Comparison of ENCODE assay signal across 1 cellular context in the genomic region with DNA sequence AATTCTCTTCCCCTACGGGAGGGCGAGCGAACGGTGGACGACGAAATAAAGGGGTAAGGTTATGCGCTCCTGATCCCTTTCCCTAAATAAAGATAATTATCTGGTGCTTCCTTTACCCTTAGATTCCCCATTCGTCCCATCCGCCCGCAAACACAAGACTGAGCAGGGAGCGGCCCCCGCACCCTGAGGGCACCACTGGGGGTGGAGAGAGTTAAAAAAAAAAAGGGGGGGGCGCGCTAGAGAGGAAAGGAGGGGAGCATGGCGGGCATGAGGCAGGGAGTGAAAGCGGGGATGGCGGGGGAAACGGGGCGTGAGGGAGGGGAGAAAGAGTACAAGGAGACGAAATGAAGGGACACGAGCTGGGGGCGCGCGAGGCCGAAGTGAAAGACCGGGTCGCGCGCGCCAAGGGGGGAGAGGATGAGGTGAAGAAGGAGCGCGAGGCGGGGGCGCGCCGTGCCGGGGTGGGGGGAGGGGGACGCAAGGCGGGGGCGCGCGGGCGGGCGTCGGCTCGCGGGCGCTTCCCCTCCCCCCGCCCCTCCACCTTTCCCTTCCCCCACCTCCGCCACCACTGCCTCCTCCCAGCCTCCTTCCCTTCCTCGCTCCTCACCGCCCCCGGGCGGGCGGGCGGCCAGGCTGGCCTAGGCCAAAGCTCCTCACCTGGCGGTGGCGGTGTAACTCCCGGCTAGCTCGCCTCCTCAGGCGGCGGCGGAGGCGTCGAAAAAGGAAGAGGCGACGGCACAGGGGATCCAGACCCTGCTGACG.
TF ChIP-seq lines count a peak whose summit lies in the region.

No MANE protein-coding gene starts in this region.

TF ChIP-seq in K562, 482 proteins besides CTCF, POLR2A, EP300 and RAD21 (continued from another document and continues in another):
- TF ChIP-seq, protein P1, sequence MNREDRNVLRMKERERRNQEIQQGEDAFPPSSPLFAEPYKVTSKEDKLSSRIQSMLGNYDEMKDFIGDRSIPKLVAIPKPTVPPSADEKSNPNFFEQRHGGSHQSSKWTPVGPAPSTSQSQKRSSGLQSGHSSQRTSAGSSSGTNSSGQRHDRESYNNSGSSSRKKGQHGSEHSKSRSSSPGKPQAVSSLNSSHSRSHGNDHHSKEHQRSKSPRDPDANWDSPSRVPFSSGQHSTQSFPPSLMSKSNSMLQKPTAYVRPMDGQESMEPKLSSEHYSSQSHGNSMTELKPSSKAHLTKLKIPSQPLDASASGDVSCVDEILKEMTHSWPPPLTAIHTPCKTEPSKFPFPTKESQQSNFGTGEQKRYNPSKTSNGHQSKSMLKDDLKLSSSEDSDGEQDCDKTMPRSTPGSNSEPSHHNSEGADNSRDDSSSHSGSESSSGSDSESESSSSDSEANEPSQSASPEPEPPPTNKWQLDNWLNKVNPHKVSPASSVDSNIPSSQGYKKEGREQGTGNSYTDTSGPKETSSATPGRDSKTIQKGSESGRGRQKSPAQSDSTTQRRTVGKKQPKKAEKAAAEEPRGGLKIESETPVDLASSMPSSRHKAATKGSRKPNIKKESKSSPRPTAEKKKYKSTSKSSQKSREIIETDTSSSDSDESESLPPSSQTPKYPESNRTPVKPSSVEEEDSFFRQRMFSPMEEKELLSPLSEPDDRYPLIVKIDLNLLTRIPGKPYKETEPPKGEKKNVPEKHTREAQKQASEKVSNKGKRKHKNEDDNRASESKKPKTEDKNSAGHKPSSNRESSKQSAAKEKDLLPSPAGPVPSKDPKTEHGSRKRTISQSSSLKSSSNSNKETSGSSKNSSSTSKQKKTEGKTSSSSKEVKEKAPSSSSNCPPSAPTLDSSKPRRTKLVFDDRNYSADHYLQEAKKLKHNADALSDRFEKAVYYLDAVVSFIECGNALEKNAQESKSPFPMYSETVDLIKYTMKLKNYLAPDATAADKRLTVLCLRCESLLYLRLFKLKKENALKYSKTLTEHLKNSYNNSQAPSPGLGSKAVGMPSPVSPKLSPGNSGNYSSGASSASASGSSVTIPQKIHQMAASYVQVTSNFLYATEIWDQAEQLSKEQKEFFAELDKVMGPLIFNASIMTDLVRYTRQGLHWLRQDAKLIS (CRISPR knock-in tag; IDR thresholded peaks at IDR 0.05), result no peak
- peak; percentile 44; the same call in 1 of the 2 replicates for TF ChIP-seq ZBTB7A (IDR thresholded peaks at IDR 0.05; ENCODE audit: borderline replicate concordance, control insufficient read depth, low read depth, low read length)
- TF ChIP-seq ZNF444 (CRISPR knock-in tag; IDR thresholded peaks at IDR 0.05), result no peak
- TF ChIP-seq, protein P2, sequence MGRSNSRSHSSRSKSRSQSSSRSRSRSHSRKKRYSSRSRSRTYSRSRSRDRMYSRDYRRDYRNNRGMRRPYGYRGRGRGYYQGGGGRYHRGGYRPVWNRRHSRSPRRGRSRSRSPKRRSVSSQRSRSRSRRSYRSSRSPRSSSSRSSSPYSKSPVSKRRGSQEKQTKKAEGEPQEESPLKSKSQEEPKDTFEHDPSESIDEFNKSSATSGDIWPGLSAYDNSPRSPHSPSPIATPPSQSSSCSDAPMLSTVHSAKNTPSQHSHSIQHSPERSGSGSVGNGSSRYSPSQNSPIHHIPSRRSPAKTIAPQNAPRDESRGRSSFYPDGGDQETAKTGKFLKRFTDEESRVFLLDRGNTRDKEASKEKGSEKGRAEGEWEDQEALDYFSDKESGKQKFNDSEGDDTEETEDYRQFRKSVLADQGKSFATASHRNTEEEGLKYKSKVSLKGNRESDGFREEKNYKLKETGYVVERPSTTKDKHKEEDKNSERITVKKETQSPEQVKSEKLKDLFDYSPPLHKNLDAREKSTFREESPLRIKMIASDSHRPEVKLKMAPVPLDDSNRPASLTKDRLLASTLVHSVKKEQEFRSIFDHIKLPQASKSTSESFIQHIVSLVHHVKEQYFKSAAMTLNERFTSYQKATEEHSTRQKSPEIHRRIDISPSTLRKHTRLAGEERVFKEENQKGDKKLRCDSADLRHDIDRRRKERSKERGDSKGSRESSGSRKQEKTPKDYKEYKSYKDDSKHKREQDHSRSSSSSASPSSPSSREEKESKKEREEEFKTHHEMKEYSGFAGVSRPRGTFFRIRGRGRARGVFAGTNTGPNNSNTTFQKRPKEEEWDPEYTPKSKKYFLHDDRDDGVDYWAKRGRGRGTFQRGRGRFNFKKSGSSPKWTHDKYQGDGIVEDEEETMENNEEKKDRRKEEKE (IDR thresholded peaks at IDR 0.05; ENCODE audit: borderline replicate concordance in 1 of 2, control insufficient read depth in 1 of 2, low read depth in 2 of 2, low read length in 1 of 2), result no peak; a peak in 1 of 4 replicates
- TF ChIP-seq ZNF175 (CRISPR knock-in tag; IDR thresholded peaks at IDR 0.05; ENCODE audit: low read depth), result no peak
- TF ChIP-seq ZNF830 (CRISPR knock-in tag; IDR thresholded peaks at IDR 0.05), result no peak
- peak in 1 of 2 experiments; percentile 64; a peak in 1 of 4 replicates for TF ChIP-seq TEAD1 (CRISPR knock-in tag; IDR thresholded peaks at IDR 0.05)
- TF ChIP-seq TAF7 (tag; IDR thresholded peaks at IDR 0.05), result no peak
- TF ChIP-seq HMG20B (CRISPR knock-in tag; IDR thresholded peaks at IDR 0.05), result no peak
- TF ChIP-seq POLR3A (IDR thresholded peaks at IDR 0.05; ENCODE audit: borderline replicate concordance, extremely low read depth, insufficient read depth, insufficient read length), result no peak
- TF ChIP-seq KLF16 (IDR thresholded peaks at IDR 0.05), result no peak
- no peak for TF ChIP-seq GATAD2B (IDR thresholded peaks at IDR 0.05; ENCODE audit: borderline replicate concordance)
- no peak for TF ChIP-seq TEAD4 (IDR thresholded peaks at IDR 0.05; ENCODE audit: low read length)
- peak; percentile 4; the same call in 1 of the 2 replicates for TF ChIP-seq TEAD4 (CRISPR knock-in tag; IDR thresholded peaks at IDR 0.05; ENCODE audit: borderline replicate concordance)
- TF ChIP-seq, protein P3, sequence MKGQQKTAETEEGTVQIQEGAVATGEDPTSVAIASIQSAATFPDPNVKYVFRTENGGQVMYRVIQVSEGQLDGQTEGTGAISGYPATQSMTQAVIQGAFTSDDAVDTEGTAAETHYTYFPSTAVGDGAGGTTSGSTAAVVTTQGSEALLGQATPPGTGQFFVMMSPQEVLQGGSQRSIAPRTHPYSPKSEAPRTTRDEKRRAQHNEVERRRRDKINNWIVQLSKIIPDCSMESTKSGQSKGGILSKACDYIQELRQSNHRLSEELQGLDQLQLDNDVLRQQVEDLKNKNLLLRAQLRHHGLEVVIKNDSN (CRISPR knock-in tag; IDR thresholded peaks at IDR 0.05), result peak; percentile 5; the same call in 1 of the 2 replicates
- TF ChIP-seq, protein P4, sequence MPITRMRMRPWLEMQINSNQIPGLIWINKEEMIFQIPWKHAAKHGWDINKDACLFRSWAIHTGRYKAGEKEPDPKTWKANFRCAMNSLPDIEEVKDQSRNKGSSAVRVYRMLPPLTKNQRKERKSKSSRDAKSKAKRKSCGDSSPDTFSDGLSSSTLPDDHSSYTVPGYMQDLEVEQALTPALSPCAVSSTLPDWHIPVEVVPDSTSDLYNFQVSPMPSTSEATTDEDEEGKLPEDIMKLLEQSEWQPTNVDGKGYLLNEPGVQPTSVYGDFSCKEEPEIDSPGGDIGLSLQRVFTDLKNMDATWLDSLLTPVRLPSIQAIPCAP (CRISPR knock-in tag; IDR thresholded peaks at IDR 0.05; ENCODE audit: borderline replicate concordance), result no peak
- TF ChIP-seq RBM17 (IDR thresholded peaks at IDR 0.05; ENCODE audit: borderline replicate concordance, low read depth, low read length), result no peak
- TF ChIP-seq, protein P5, sequence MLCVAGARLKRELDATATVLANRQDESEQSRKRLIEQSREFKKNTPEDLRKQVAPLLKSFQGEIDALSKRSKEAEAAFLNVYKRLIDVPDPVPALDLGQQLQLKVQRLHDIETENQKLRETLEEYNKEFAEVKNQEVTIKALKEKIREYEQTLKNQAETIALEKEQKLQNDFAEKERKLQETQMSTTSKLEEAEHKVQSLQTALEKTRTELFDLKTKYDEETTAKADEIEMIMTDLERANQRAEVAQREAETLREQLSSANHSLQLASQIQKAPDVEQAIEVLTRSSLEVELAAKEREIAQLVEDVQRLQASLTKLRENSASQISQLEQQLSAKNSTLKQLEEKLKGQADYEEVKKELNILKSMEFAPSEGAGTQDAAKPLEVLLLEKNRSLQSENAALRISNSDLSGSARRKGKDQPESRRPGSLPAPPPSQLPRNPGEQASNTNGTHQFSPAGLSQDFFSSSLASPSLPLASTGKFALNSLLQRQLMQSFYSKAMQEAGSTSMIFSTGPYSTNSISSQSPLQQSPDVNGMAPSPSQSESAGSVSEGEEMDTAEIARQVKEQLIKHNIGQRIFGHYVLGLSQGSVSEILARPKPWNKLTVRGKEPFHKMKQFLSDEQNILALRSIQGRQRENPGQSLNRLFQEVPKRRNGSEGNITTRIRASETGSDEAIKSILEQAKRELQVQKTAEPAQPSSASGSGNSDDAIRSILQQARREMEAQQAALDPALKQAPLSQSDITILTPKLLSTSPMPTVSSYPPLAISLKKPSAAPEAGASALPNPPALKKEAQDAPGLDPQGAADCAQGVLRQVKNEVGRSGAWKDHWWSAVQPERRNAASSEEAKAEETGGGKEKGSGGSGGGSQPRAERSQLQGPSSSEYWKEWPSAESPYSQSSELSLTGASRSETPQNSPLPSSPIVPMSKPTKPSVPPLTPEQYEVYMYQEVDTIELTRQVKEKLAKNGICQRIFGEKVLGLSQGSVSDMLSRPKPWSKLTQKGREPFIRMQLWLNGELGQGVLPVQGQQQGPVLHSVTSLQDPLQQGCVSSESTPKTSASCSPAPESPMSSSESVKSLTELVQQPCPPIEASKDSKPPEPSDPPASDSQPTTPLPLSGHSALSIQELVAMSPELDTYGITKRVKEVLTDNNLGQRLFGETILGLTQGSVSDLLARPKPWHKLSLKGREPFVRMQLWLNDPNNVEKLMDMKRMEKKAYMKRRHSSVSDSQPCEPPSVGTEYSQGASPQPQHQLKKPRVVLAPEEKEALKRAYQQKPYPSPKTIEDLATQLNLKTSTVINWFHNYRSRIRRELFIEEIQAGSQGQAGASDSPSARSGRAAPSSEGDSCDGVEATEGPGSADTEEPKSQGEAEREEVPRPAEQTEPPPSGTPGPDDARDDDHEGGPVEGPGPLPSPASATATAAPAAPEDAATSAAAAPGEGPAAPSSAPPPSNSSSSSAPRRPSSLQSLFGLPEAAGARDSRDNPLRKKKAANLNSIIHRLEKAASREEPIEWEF (CRISPR knock-in tag; IDR thresholded peaks at IDR 0.05), result no peak
- no peak for TF ChIP-seq PPARD (CRISPR knock-in tag; IDR thresholded peaks at IDR 0.05)
- TF ChIP-seq, protein P6, sequence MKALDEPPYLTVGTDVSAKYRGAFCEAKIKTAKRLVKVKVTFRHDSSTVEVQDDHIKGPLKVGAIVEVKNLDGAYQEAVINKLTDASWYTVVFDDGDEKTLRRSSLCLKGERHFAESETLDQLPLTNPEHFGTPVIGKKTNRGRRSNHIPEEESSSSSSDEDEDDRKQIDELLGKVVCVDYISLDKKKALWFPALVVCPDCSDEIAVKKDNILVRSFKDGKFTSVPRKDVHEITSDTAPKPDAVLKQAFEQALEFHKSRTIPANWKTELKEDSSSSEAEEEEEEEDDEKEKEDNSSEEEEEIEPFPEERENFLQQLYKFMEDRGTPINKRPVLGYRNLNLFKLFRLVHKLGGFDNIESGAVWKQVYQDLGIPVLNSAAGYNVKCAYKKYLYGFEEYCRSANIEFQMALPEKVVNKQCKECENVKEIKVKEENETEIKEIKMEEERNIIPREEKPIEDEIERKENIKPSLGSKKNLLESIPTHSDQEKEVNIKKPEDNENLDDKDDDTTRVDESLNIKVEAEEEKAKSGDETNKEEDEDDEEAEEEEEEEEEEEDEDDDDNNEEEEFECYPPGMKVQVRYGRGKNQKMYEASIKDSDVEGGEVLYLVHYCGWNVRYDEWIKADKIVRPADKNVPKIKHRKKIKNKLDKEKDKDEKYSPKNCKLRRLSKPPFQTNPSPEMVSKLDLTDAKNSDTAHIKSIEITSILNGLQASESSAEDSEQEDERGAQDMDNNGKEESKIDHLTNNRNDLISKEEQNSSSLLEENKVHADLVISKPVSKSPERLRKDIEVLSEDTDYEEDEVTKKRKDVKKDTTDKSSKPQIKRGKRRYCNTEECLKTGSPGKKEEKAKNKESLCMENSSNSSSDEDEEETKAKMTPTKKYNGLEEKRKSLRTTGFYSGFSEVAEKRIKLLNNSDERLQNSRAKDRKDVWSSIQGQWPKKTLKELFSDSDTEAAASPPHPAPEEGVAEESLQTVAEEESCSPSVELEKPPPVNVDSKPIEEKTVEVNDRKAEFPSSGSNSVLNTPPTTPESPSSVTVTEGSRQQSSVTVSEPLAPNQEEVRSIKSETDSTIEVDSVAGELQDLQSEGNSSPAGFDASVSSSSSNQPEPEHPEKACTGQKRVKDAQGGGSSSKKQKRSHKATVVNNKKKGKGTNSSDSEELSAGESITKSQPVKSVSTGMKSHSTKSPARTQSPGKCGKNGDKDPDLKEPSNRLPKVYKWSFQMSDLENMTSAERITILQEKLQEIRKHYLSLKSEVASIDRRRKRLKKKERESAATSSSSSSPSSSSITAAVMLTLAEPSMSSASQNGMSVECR (CRISPR knock-in tag; IDR thresholded peaks at IDR 0.05), result peak; percentile 75; the same call in 1 of the 2 replicates
- TF ChIP-seq, protein P7, sequence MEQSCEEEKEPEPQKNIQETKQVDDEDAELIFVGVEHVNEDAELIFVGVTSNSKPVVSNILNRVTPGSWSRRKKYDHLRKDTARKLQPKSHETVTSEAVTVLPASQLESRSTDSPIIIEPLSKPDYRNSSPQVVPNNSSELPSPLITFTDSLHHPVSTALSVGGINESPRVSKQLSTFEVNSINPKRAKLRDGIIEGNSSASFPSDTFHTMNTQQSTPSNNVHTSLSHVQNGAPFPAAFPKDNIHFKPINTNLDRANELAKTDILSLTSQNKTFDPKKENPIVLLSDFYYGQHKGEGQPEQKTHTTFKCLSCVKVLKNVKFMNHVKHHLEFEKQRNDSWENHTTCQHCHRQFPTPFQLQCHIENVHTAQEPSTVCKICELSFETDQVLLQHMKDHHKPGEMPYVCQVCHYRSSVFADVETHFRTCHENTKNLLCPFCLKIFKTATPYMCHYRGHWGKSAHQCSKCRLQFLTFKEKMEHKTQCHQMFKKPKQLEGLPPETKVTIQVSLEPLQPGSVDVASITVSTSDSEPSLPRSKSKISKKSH (CRISPR knock-in tag; IDR thresholded peaks at IDR 0.05), result no peak
- TF ChIP-seq, protein P8, sequence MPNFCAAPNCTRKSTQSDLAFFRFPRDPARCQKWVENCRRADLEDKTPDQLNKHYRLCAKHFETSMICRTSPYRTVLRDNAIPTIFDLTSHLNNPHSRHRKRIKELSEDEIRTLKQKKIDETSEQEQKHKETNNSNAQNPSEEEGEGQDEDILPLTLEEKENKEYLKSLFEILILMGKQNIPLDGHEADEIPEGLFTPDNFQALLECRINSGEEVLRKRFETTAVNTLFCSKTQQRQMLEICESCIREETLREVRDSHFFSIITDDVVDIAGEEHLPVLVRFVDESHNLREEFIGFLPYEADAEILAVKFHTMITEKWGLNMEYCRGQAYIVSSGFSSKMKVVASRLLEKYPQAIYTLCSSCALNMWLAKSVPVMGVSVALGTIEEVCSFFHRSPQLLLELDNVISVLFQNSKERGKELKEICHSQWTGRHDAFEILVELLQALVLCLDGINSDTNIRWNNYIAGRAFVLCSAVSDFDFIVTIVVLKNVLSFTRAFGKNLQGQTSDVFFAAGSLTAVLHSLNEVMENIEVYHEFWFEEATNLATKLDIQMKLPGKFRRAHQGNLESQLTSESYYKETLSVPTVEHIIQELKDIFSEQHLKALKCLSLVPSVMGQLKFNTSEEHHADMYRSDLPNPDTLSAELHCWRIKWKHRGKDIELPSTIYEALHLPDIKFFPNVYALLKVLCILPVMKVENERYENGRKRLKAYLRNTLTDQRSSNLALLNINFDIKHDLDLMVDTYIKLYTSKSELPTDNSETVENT (CRISPR knock-in tag; IDR thresholded peaks at IDR 0.05), result no peak
- peak; percentile 59 for TF ChIP-seq MYC (IDR thresholded peaks at IDR 0.05; ENCODE audit: low read depth, low read length)
- no peak for TF ChIP-seq MYC (CRISPR knock-in tag; IDR thresholded peaks at IDR 0.05; ENCODE audit: borderline replicate concordance, low read depth)
- TF ChIP-seq NFYB (IDR thresholded peaks at IDR 0.05; ENCODE audit: extremely low read depth, insufficient read length), result no peak
- no peak for TF ChIP-seq SETDB1 (IDR thresholded peaks at IDR 0.05; ENCODE audit: low read length)
